Comparison of ENCODE assay signal across 13 cellular contexts in genomic region chr9:13569706-13570423, GRCh38.
A peak's percentile ranks its signal among the peaks of the same experiment; 100 is the strongest.
DNase-seq lines count a peak whose midpoint lies in the region; ATAC-seq and TF ChIP-seq lines count a peak whose summit lies in the region.
"Had no signal": no experiment of that assay in that cellular context is flagged by ENCODE, and none has a peak within 500 bp of the region (broad histone marks: within the 10 kb centered on the region; RNA-seq: fewer than 3 reads in every experiment).

No MANE protein-coding gene starts in this region.

- H3K27ac ChIP-seq in esophagus muscularis mucosa (replicated peaks in 1 of 4) (peak overlapping the region; percentile 70 to 75 (median 73)), mesenchymal stem cell (ENCODE audit: low read length, poor library complexity, severe bottlenecking) (no peak overlapping the region), suprapubic skin (peak overlapping the region; percentile 18)
- H3K27ac ChIP-seq: epithelial cell of prostate had no signal

- no peak overlapping the region for H2AFZ ChIP-seq in mesenchymal stem cell (ENCODE audit: low read depth, low read length)

- H2BK5ac ChIP-seq in mesenchymal stem cell (ENCODE audit: low read depth, low read length, poor library complexity, severe bottlenecking), result no peak overlapping the region

- peak overlapping the region; percentile 7 for H3K9ac ChIP-seq in mesenchymal stem cell (ENCODE audit: low read length)

- H2AK5ac ChIP-seq in mesenchymal stem cell (ENCODE audit: low read length, severe bottlenecking), result no peak overlapping the region

- TF ChIP-seq CTCF in esophagus muscularis mucosa (IDR thresholded peaks at IDR 0.05), result no peak
- TF ChIP-seq CTCF in suprapubic skin (IDR thresholded peaks at IDR 0.05), result no peak

- H3K4me3 ChIP-seq in esophagus muscularis mucosa (no peak overlapping the region), mesenchymal stem cell (ENCODE audit: insufficient read depth in 1 of 2, low read depth in 1 of 2, low read length in 2 of 2) (no peak overlapping the region), suprapubic skin (no peak overlapping the region)

- H3K79me1 ChIP-seq in mesenchymal stem cell (replicated peaks; ENCODE audit: low read length, poor library complexity, severe bottlenecking), result no peaks in the 10 kb centered on the region

- H3K18ac ChIP-seq in mesenchymal stem cell (ENCODE audit: low read depth in 1 of 2, low read length in 2 of 2), result no peak overlapping the region

- no peaks in the 10 kb centered on the region for H3K9me3 ChIP-seq in esophagus muscularis mucosa
- no peaks in the 10 kb centered on the region for H3K9me3 ChIP-seq in mesenchymal stem cell (ENCODE audit: control insufficient read depth, low read length)
- H3K9me3 ChIP-seq in suprapubic skin, result no peaks in the 10 kb centered on the region

- H3K27me3 ChIP-seq in esophagus muscularis mucosa, result no peaks in the 10 kb centered on the region
- H3K27me3 ChIP-seq in mesenchymal stem cell (ENCODE audit: control insufficient read depth in 1 of 2, insufficient read depth in 1 of 2, low read length in 2 of 2), result no peaks in the 10 kb centered on the region
- no peaks in the 10 kb centered on the region for H3K27me3 ChIP-seq in suprapubic skin

- intact Hi-C loops in esophagus muscularis mucosa (cut with DNase I), result loop anchor here (10.0 kb wide), 1 partner anchor 115 kb away; no protein-coding TSS in a partner anchor

- H3K23ac ChIP-seq in mesenchymal stem cell (ENCODE audit: low read length in 2 of 2), result no peak overlapping the region

- TF ChIP-seq EP300 in esophagus muscularis mucosa (IDR thresholded peaks at IDR 0.05) (no peak), suprapubic skin (IDR thresholded peaks at IDR 0.05) (no peak)

- TF ChIP-seq POLR2A in esophagus muscularis mucosa (IDR thresholded peaks at IDR 0.05; ENCODE audit: low read depth), result no peak
- no peak for TF ChIP-seq POLR2A in suprapubic skin (IDR thresholded peaks at IDR 0.05)

- 45% methylated on average over 3 of the region's 3 CpGs for WGBS in esophagus muscularis mucosa
- 76% methylated on average over 2 of the region's 3 CpGs for WGBS in mesenchymal stem cell
- WGBS in suprapubic skin, result 54% methylated on average over 3 of the region's 3 CpGs

- H3K4me1 ChIP-seq in esophagus muscularis mucosa, result peaks cover 17 to 29% (median 21%) of the 10 kb centered on the region in 4 donors
- no peaks in the 10 kb centered on the region for H3K4me1 ChIP-seq in mesenchymal stem cell (ENCODE audit: control insufficient read depth, insufficient read depth, low read depth, low read length)
- peaks cover 26% of the 10 kb centered on the region for H3K4me1 ChIP-seq in suprapubic skin

- H2BK15ac ChIP-seq in mesenchymal stem cell (ENCODE audit: low read depth, poor library complexity, severe bottlenecking), result no peak overlapping the region

- DNase-seq in NCI-H1092 treated with DMSO at 0.1 percent for 48 hours (lab: John Stamatoyannopoulos, UW), result peak; percentile 75
- DNase-seq in NCI-H1092 (lab: John Stamatoyannopoulos, UW), result no peak
- no peak for DNase-seq in esophagus muscularis mucosa (ENCODE audit: extremely low spot score)
- DNase-seq in mesenchymal stem cell, result no peak
- no peak for DNase-seq in suprapubic skin (ENCODE audit: low spot score in 2 of 2)
- DNase-seq in NCI-H82 treated with DMSO at 0.1 percent for 48 hours (lab: John Stamatoyannopoulos, UW; ENCODE audit: unreplicated experiment), result no peak
- DNase-seq in HPDE6-E6E7 (ENCODE audit: extremely low spot score), result no peak
- DNase-seq: amniotic stem cell; Calu3; HCEC 1CT; stimulated activated CD4-positive, alpha-beta T cell treated with anti-CD3 and anti-CD28 coated beads, Interleukin-4, amount 100 ng/mL, for 24 hours had no signal

- H4K8ac ChIP-seq in mesenchymal stem cell (ENCODE audit: low read length), result no peak overlapping the region

- H4K91ac ChIP-seq in mesenchymal stem cell (ENCODE audit: low read length), result no peak overlapping the region

- no peak overlapping the region for H3K14ac ChIP-seq in mesenchymal stem cell (ENCODE audit: low read length in 2 of 2)

- H3K4me2 ChIP-seq in mesenchymal stem cell (ENCODE audit: low read length, poor library complexity, severe bottlenecking), result no peak overlapping the region

- H3K36me3 ChIP-seq in esophagus muscularis mucosa (no peaks in the 10 kb centered on the region), mesenchymal stem cell (ENCODE audit: control insufficient read depth in 1 of 2, insufficient read depth in 2 of 2, low read depth in 1 of 2, low read length in 2 of 2) (no peaks in the 10 kb centered on the region), suprapubic skin (no peaks in the 10 kb centered on the region)

- H2BK120ac ChIP-seq in mesenchymal stem cell (ENCODE audit: low read depth, low read length), result no peak overlapping the region

- no peak overlapping the region for H2BK12ac ChIP-seq in mesenchymal stem cell (ENCODE audit: low read length in 2 of 2)

- no peak for ATAC-seq in HG03175 (IDR thresholded peaks at IDR 0.05; ENCODE audit: unreplicated experiment)

- H3K4ac ChIP-seq in mesenchymal stem cell (ENCODE audit: low read depth in 1 of 2, low read length in 2 of 2), result no peak overlapping the region
